In the genomic region with DNA sequence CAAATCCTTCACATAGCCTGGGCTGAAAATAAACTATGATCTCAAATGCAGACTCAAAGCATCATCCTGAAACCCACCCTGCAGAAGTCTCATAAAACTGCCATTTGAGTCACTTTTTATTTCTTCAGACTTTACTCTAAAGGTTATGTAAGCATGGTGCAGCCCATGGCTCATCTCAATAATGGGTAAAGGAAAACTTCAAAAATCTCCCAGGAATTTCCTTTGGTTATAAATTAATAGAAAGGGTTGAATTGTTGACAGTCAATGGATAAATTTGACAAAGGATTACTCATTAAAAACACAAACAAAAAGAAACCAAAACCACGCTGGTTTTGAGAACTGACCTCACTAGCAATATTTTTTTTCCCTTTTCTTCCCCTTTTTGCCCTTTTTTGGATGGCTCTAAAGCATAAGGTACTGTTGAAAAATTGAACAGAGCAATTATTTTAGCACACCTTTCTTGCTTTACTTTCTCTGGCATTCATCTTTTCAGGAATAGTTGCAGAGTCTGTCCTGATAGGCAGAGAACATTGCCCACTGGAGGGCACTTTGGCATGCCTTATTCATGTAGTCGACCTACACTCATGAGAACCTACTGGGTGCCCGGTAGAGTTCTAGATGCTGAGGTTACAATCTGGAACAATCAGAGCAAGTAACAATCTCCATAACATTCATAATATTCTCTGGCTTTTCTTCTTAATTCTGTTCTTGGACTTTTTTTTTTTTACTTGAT, we compare ENCODE assay signal across 10 cellular contexts.
A peak's percentile ranks its signal among the peaks of the same experiment; 100 is the strongest.
DNase-seq lines count a peak whose midpoint lies in the region; ATAC-seq and TF ChIP-seq lines count a peak whose summit lies in the region.
"Had no signal": no experiment of that assay in that cellular context is flagged by ENCODE, and none has a peak within 500 bp of the region (broad histone marks: within the 10 kb centered on the region; RNA-seq: fewer than 3 reads in every experiment).

No MANE protein-coding gene starts in this region.

- H3K4me3 ChIP-seq in fibroblast of villous mesenchyme (ENCODE audit: low read depth, low read length): no peak overlapping the region
- no peak overlapping the region for H3K4me3 ChIP-seq in transverse colon

- no peaks in the 10 kb centered on the region for H3K9me3 ChIP-seq in transverse colon

- TF ChIP-seq POLR2A in GM18505 (IDR thresholded peaks at IDR 0.05; ENCODE audit: borderline replicate concordance, extremely low read depth, insufficient read depth, insufficient read length) (no peak), transverse colon (IDR thresholded peaks at IDR 0.05) (no peak)

- intact Hi-C loops in transverse colon (cut with DNase I; ENCODE audit: low total_unique reads): no loop called here

- WGBS in transverse colon (ENCODE audit: low coverage in 1 of 2), 2 donors: 0 to 43% methylated on average over 1 to 3 of the region's 3 CpGs

- DNase-seq in EH (ENCODE audit: low read depth) (peak; percentile 24), KBM-7 (peak; percentile 43), fibroblast of villous mesenchyme (ENCODE audit: low read depth) (peak; percentile 2), NAMALWA (ENCODE audit: low spot score) (no peak), islet precursor cell (no peak), transverse colon (no peak)
- DNase-seq: activated T-cell treated with anti-CD3 and anti-CD28 coated beads for 4 hours, NCI-H187 had no signal

- H3K36me3 ChIP-seq in transverse colon: no peaks in the 10 kb centered on the region

- TF ChIP-seq EP300 in transverse colon (IDR thresholded peaks at IDR 0.05; ENCODE audit: low read depth): no peak

- no peak for TF ChIP-seq CTCF in fibroblast of villous mesenchyme (IDR thresholded peaks at IDR 0.05; ENCODE audit: insufficient read depth, low read depth, low read length)
- no peak for TF ChIP-seq CTCF in transverse colon (IDR thresholded peaks at IDR 0.05)

- no peak overlapping the region for H3K27ac ChIP-seq in transverse colon

- H3K4me1 ChIP-seq in transverse colon: no peaks in the 10 kb centered on the region

- in situ Hi-C loops in KBM-7 (cut with MboI; ENCODE audit: low pct_unique_long_range_greater_than_20kb, low sequenced_read_pairs): no loop called here
- in situ Hi-C loops in transverse colon (cut with MboI; ENCODE audit: low pct_ligation_motif_present in 1 of 4, low pct_unique_long_range_greater_than_20kb in 1 of 4, low sequenced_read_pairs in 3 of 4): no loop called here

- ATAC-seq in GM21723 (IDR thresholded peaks at IDR 0.05; ENCODE audit: unreplicated experiment) (peak; percentile 56), GM18505 (IDR thresholded peaks at IDR 0.05; ENCODE audit: unreplicated experiment) (no peak)

- no peaks in the 10 kb centered on the region for H3K27me3 ChIP-seq in transverse colon

Comparison
In these comparisons a context has a peak if more than half of its experiments do, and no peak if none do; other contexts are left out.
1. DNase-seq: peak in EH (single experiment), KBM-7 (single experiment) and fibroblast of villous mesenchyme (single experiment); none in NAMALWA (single experiment), islet precursor cell (single experiment) and transverse colon (single experiment).